In the genomic region with DNA sequence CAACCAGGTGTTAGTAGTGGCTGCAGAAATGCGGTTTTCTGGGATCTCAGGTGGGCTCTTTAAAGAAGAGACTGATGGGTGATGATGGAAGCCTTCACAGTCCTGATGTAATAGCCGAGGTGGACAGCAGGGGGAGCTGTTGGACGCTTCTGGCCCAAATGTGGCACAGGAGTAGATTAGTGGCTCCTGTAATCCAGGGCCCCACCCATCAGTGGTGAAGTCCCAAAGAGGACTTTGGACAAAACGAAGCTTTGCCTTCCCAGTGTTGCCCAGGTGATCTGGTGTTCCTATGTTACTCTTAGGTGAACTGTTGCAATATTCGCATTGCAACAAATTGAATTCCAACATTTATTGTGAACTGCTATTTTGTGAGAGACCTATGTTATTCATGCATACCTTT, we compare ENCODE assay signal across 8 cellular contexts. TPM values are rescaled to one million over a fixed set of nuclear protein-coding genes. Genes with fewer than 3 reads are reported as not detected.
DNase-seq lines count a peak whose midpoint lies in the region; ATAC-seq, FAIRE-seq and TF ChIP-seq lines count a peak whose summit lies in the region.

No MANE protein-coding gene starts in this region.

- H3K4me3 Mint-ChIP-seq in CD14-positive monocyte, result no peak overlapping the region

- H3K36me3 Mint-ChIP-seq in CD14-positive monocyte, result no peaks in the 10 kb centered on the region

- FAIRE-seq in urothelium cell line (lab: Jason Lieb, UNC), result peak; percentile 82

- H3K4me1 Mint-ChIP-seq in CD14-positive monocyte, result peaks cover 26% of the 10 kb centered on the region

- intact Hi-C loops in CD14-positive monocyte (cut with micrococcal nuclease) (loop anchor here in 1 of 2 donors (10.0 kb wide), 1 partner anchor 95 kb away; no protein-coding TSS in a partner anchor), head of caudate nucleus (cut with DNase I) (loop anchor here (10.0 kb wide), 1 partner anchor 505 kb away; a partner anchor contains a TSS), posterior cingulate gyrus (cut with DNase I) (loop anchor here (5.0 to 10.0 kb wide), 3 partner anchors 77 to 625 kb away; a partner anchor contains a TSS)

- peaks cover 0 to 2% (median 0%) of the 10 kb centered on the region in 7 donors for H3K9me3 Mint-ChIP-seq in CD14-positive monocyte

- peak overlapping the region in 2 of 7 donors; percentile 12 to 72 for H3K27ac Mint-ChIP-seq in CD14-positive monocyte

- ATAC-seq in HG02938 (IDR thresholded peaks at IDR 0.05; ENCODE audit: unreplicated experiment), result no peak

- DNase-seq in CD14-positive monocyte (ENCODE audit: low spot score) (peak; percentile 54), HCEC 1CT (peak; percentile 16), RPMI7951 (ENCODE audit: low read depth) (peak; percentile 49), head of caudate nucleus (peak in 38 of 42 donors; percentile 14 to 81 (median 50)), posterior cingulate gyrus (peak in 7 of 10 donors; percentile 21 to 91 (median 62)), urothelium cell line (ENCODE audit: low spot score) (peak; percentile 84)
- peak; percentile 53 for DNase-seq in activated T-helper 9 cell treated with anti-CD3 and anti-CD28 coated beads, Interleukin-2, amount 50 U/mL, for 16 hours (ENCODE audit: low read depth)

- peaks cover 5 to 27% (median 11%) of the 10 kb centered on the region in 3 donors for H3K27me3 Mint-ChIP-seq in CD14-positive monocyte (ENCODE audit: low read depth in 3 of 3)

- TF ChIP-seq CTCF in CD14-positive monocyte (IDR thresholded peaks at IDR 0.05), result peak; percentile 96

RNA-seq across cellular contexts. Expression of a gene that starts 31.8 kb away (rescaled TPM):
- under 1 TPM; 0.12 to 0.13 TPM for polyA plus RNA-seq in CD14-positive monocyte
- 0.24 and 0.29 TPM in 2 replicates for total RNA-seq in RPMI7951 (2014; rRNA removed; shearing (Covaris generic))

Comparison
In these comparisons a context has a peak if more than half of its experiments do, and no peak if none do; other contexts are left out.
1. DNase-seq: peak in every context shown above with its lines; median percentile 84 in urothelium cell line; 62 in posterior cingulate gyrus; 54 in CD14-positive monocyte; 53 in activated T-helper 9 cell treated with anti-CD3 and anti-CD28 coated beads, Interleukin-2, amount 50 U/mL, for 16 hours; 50 in head of caudate nucleus; 49 in RPMI7951; 16 in HCEC 1CT.